ENCODE assay signal across 24 cellular contexts in genomic region chr22:24176040-24176439, GRCh38. TPM values are rescaled to one million over a fixed set of nuclear protein-coding genes. Genes with fewer than 3 reads are reported as not detected.
DNase-seq lines count a peak whose midpoint lies in the region; TF ChIP-seq lines count a peak whose summit lies in the region.
"Had no signal": no experiment of that assay in that cellular context is flagged by ENCODE, and none has a peak within 500 bp of the region (broad histone marks: within the 10 kb centered on the region; RNA-seq: fewer than 3 reads in every experiment).

No MANE protein-coding gene starts in this region.

- no peak overlapping the region for H3K9ac ChIP-seq in rectal smooth muscle tissue (ENCODE audit: low read length)
- H3K9ac ChIP-seq: BLaER1, neural progenitor cell had no signal

- H3K27me3 Mint-ChIP-seq in immature natural killer cell (ENCODE audit: low read depth in 3 of 3) = peaks cover 2 to 8% (median 2%) of the 10 kb centered on the region in 3 donors
- H3K27me3 Mint-ChIP-seq: activated B cell treated with CpG ODN at 0.5 μM for 24 hours; dendritic cell treated with granulocyte-macrophage colony-stimulating factor and Interleukin-4, amounts not matched to agents 40 ng/mL and 50 ng/mL, for 4 days had no signal

- H3K4me3 Mint-ChIP-seq in immature natural killer cell = no peak overlapping the region
- H3K4me3 Mint-ChIP-seq: activated B cell treated with CpG ODN at 0.5 μM for 24 hours; dendritic cell treated with granulocyte-macrophage colony-stimulating factor and Interleukin-4, amounts not matched to agents 40 ng/mL and 50 ng/mL, for 4 days; neural progenitor cell had no signal

- H3K4me1 ChIP-seq in left ventricle myocardium inferior = peaks cover 58% of the 10 kb centered on the region
- peaks cover 2 to 54% (median 9%) of the 10 kb centered on the region in 3 donors for H3K4me1 ChIP-seq in esophagus squamous epithelium
- peaks cover 27% of the 10 kb centered on the region for H3K4me1 ChIP-seq in rectal smooth muscle tissue (ENCODE audit: control insufficient read depth, insufficient read depth, low read length)
- H3K4me1 ChIP-seq in uterus = peaks cover 0 to 8% of the 10 kb centered on the region in 2 donors
- H3K4me1 ChIP-seq: SJCRH30 had no signal

- no peak overlapping the region for H3K27ac Mint-ChIP-seq in immature natural killer cell
- H3K27ac Mint-ChIP-seq: activated B cell treated with CpG ODN at 0.5 μM for 24 hours; dendritic cell treated with granulocyte-macrophage colony-stimulating factor and Interleukin-4, amounts not matched to agents 40 ng/mL and 50 ng/mL, for 4 days; neural progenitor cell had no signal

- H3K4me3 ChIP-seq in left ventricle myocardium inferior (no peak overlapping the region), esophagus squamous epithelium (no peak overlapping the region), rectal smooth muscle tissue (ENCODE audit: low read length) (no peak overlapping the region), uterus (no peak overlapping the region)
- H3K4me3 ChIP-seq: BLaER1, lung, mucosa of descending colon, neural progenitor cell, SJCRH30, upper lobe of right lung had no signal

- TF ChIP-seq POLR2A in esophagus squamous epithelium (IDR thresholded peaks at IDR 0.05) (no peak), uterus (IDR thresholded peaks at IDR 0.05) (no peak)

- H3K4me1 Mint-ChIP-seq in immature natural killer cell = no peaks in the 10 kb centered on the region
- H3K4me1 Mint-ChIP-seq: activated B cell treated with CpG ODN at 0.5 μM for 24 hours had no signal

- H3K9me3 Mint-ChIP-seq in immature natural killer cell = no peaks in the 10 kb centered on the region
- H3K9me3 Mint-ChIP-seq: activated B cell treated with CpG ODN at 0.5 μM for 24 hours; dendritic cell treated with granulocyte-macrophage colony-stimulating factor and Interleukin-4, amounts not matched to agents 40 ng/mL and 50 ng/mL, for 4 days; neural progenitor cell had no signal

- peaks cover 48% of the 10 kb centered on the region for H3K36me3 ChIP-seq in left ventricle myocardium inferior
- H3K36me3 ChIP-seq in esophagus squamous epithelium = peaks cover 4 to 78% (median 20%) of the 10 kb centered on the region in 3 donors
- H3K36me3 ChIP-seq in rectal smooth muscle tissue (ENCODE audit: control insufficient read depth, insufficient read depth, low read length) = peaks cover 35% of the 10 kb centered on the region
- no peaks in the 10 kb centered on the region for H3K36me3 ChIP-seq in uterus
- H3K36me3 ChIP-seq: neural progenitor cell, SJCRH30 had no signal

- H3K9me3 ChIP-seq in left ventricle myocardium inferior (replicated peaks) (no peaks in the 10 kb centered on the region), esophagus squamous epithelium (no peaks in the 10 kb centered on the region), uterus (no peaks in the 10 kb centered on the region)
- H3K9me3 ChIP-seq: BLaER1, mucosa of descending colon, SJCRH30, upper lobe of right lung had no signal

- WGBS in esophagus squamous epithelium, 2 donors = 93 to 100% methylated on average over 1 to 3 of the region's 11 CpGs

- peaks cover 0 to 9% (median 0%) of the 10 kb centered on the region in 3 donors for H3K36me3 Mint-ChIP-seq in immature natural killer cell

- H3K27ac ChIP-seq in left ventricle myocardium inferior (replicated peaks) (peak overlapping the region; percentile 86), esophagus squamous epithelium (peak overlapping the region; percentile 45 to 86 (median 72)), rectal smooth muscle tissue (ENCODE audit: low read depth, low read length) (peak overlapping the region; percentile 89), uterus (peak overlapping the region; percentile 64 to 65)
- H3K27ac ChIP-seq: BLaER1, neural progenitor cell, SJCRH30, upper lobe of right lung had no signal

- intact Hi-C loops in left ventricle myocardium inferior (cut with micrococcal nuclease) = no loop called here
- intact Hi-C loops in cardiac septum (cut with DNase I) = loop anchor here (5.0 kb wide), 1 partner anchor 169 kb away; the partner anchor contains the start of gene GSTT4
- intact Hi-C loops in esophagus squamous epithelium (cut with DNase I) = no loop called here
- intact Hi-C loops in uterus (cut with DNase I; ENCODE audit: low total_unique reads) = loop anchor here (10.0 kb wide), 1 partner anchor 71 kb away; no protein-coding TSS in a partner anchor

- DNase-seq in left ventricle myocardium inferior (no peak), cardiac septum (ENCODE audit: low spot score) (no peak), esophagus squamous epithelium (lab: John Stamatoyannopoulos, UW) (no peak), uterus (no peak), immature natural killer cell (no peak), D341Med (ENCODE audit: low spot score) (no peak)
- DNase-seq in activated CD4-positive, CD25-positive, alpha-beta regulatory T cell (lab: John Stamatoyannopoulos, UW) = no peak
- DNase-seq: ACHN; activated B cell treated with CpG ODN at 0.5 μM for 24 hours; activated naive CD4-positive, alpha-beta T cell treated with anti-CD3 and anti-CD28 coated beads, Interleukin-2, amount 50 U/mL, for 16 hours; DMS79; GF-D8; H7; mucosa of descending colon; NCI-H2029 treated with DMSO at 0.1 percent for 48 hours; NCI-H69; posterior cingulate gyrus; SJCRH30; upper lobe of right lung had no signal

- TF ChIP-seq CTCF in left ventricle myocardium inferior (IDR thresholded peaks at IDR 0.05; ENCODE audit: borderline replicate concordance) = no peak
- TF ChIP-seq CTCF in esophagus squamous epithelium (IDR thresholded peaks at IDR 0.05) = no peak
- TF ChIP-seq CTCF in uterus (IDR thresholded peaks at IDR 0.05) = no peak

- no peaks in the 10 kb centered on the region for H3K27me3 ChIP-seq in left ventricle myocardium inferior (ENCODE audit: low read depth)
- H3K27me3 ChIP-seq in esophagus squamous epithelium = no peaks in the 10 kb centered on the region
- H3K27me3 ChIP-seq in rectal smooth muscle tissue (ENCODE audit: control insufficient read depth, insufficient read depth, low read length) = no peaks in the 10 kb centered on the region
- no peaks in the 10 kb centered on the region for H3K27me3 ChIP-seq in uterus
- H3K27me3 ChIP-seq: BLaER1, neural progenitor cell, SJCRH30, upper lobe of right lung had no signal

RNA-seq across cellular contexts. Expression of gene SUSD2, which starts 5.2 kb away (rescaled TPM):
- 3.2 TPM for total RNA-seq in left ventricle myocardium inferior
- 3.1 TPM for total RNA-seq in cardiac septum
- 1 to 10 TPM; 1.1 to 2.5 (median 1.6) TPM for total RNA-seq in esophagus squamous epithelium
- total RNA-seq in uterus = 10 to 100 TPM in 1 of 4 donors, 1 to 10 TPM in 2, under 1 TPM in 1; 0.88 to 17.6 (median 2.8) TPM
- under 1 TPM in 2 of 3 donors, not detected in 1; 0.07 to 0.14 TPM for polyA plus RNA-seq in immature natural killer cell
- total RNA-seq: SJCRH30 had no signal

Comparison
In these comparisons a context has a peak if more than half of its experiments do, and no peak if none do; other contexts are left out.
1. intact Hi-C loops: an anchor here in cardiac septum (5.0 kb wide) and uterus (10.0 kb wide); none called in left ventricle myocardium inferior and esophagus squamous epithelium.